Comparison of ENCODE assay signal across 1 cellular context in genomic region chr6:36121752-36122494, GRCh38.
TF ChIP-seq lines count a peak whose summit lies in the region.

No MANE protein-coding gene starts in this region.

TF ChIP-seq in liver, 16 proteins besides CTCF, POLR2A, EP300 and RAD21 (continued from another document):
- TF ChIP-seq REST (IDR thresholded peaks at IDR 0.05) = no peak
